Comparison of ENCODE assay signal across 11 cellular contexts in genomic region chr5:142674438-142675210, GRCh38. TPM values are rescaled to one million over a fixed set of nuclear protein-coding genes. Genes with fewer than 3 reads are reported as not detected.
A peak's percentile ranks its signal among the peaks of the same experiment; 100 is the strongest.
DNase-seq lines count a peak whose midpoint lies in the region; ATAC-seq and TF ChIP-seq lines count a peak whose summit lies in the region.
"Had no signal": no experiment of that assay in that cellular context is flagged by ENCODE, and none has a peak within 500 bp of the region (broad histone marks: within the 10 kb centered on the region; RNA-seq: fewer than 3 reads in every experiment).

No MANE protein-coding gene starts in this region.

- H4K20me1 ChIP-seq in mammary epithelial cell (ENCODE audit: insufficient read depth, low read length) (no peaks in the 10 kb centered on the region), smooth muscle cell (ENCODE audit: low read depth) (no peaks in the 10 kb centered on the region)

- H3K79me2 ChIP-seq in mammary epithelial cell (ENCODE audit: insufficient read depth, low read length) (no peaks in the 10 kb centered on the region), smooth muscle cell (ENCODE audit: low read depth) (no peaks in the 10 kb centered on the region)

- peak; percentile 83 for ATAC-seq in left ventricle myocardium superior
- ATAC-seq in HG02678 (IDR thresholded peaks at IDR 0.05; ENCODE audit: unreplicated experiment) = no peak
- ATAC-seq in GM18873 (IDR thresholded peaks at IDR 0.05; ENCODE audit: low FRiP score, unreplicated experiment) = no peak

- H3K36me3 ChIP-seq in mammary epithelial cell (ENCODE audit: insufficient read depth, low read length) = no peaks in the 10 kb centered on the region
- H3K36me3 ChIP-seq in smooth muscle cell (ENCODE audit: low read depth) = no peaks in the 10 kb centered on the region

- no peaks in the 10 kb centered on the region for H3K27me3 ChIP-seq in mammary epithelial cell (ENCODE audit: insufficient read depth, low read length)
- H3K27me3 ChIP-seq in smooth muscle cell (ENCODE audit: low read depth) = no peaks in the 10 kb centered on the region

- dilution Hi-C loops in mammary epithelial cell (cut with HindIII; ENCODE audit: low sequenced_read_pairs) = no loop called here

- H2AFZ ChIP-seq in mammary epithelial cell (ENCODE audit: low read depth, low read length) (peak overlapping the region; percentile 71), smooth muscle cell (ENCODE audit: low read depth) (no peak overlapping the region)

- CTCF ChIA-PET in mammary epithelial cell (lab: Charles Lee; ENCODE audit: low non-redundant PET) = no interaction called here

- intact Hi-C loops in mammary epithelial cell (cut with micrococcal nuclease) = no loop called here
- intact Hi-C loops in left ventricle myocardium superior (cut with micrococcal nuclease) = no loop called here

- H3K4me1 ChIP-seq in mammary epithelial cell (ENCODE audit: insufficient read depth, low read length) = peaks cover 24% of the 10 kb centered on the region
- H3K4me1 ChIP-seq in smooth muscle cell (ENCODE audit: low read depth) = peaks cover 36% of the 10 kb centered on the region

- peak overlapping the region; percentile 16 for H3K4me2 ChIP-seq in mammary epithelial cell (ENCODE audit: insufficient read depth, low read depth, low read length)
- H3K4me2 ChIP-seq in smooth muscle cell = peak overlapping the region; percentile 66

- H3F3A ChIP-seq in smooth muscle cell (ENCODE audit: low read depth) = peaks cover 15% of the 10 kb centered on the region

- H3K9ac ChIP-seq in mammary epithelial cell (ENCODE audit: insufficient read depth, low read length) (no peak overlapping the region), smooth muscle cell (ENCODE audit: low read depth) (peak overlapping the region; percentile 26)

- BruUV-seq in mammary epithelial cell (replicated peaks; lab: Mats Ljungman, UMichigan) = no TSS peak

- H3K4me3 ChIP-seq in mammary epithelial cell (replicated peaks in 1 of 3; ENCODE audit: insufficient read depth in 1 of 3, low read depth in 2 of 3, low read length in 3 of 3) (no peak overlapping the region), smooth muscle cell (no peak overlapping the region)

- H3K9me3 ChIP-seq in mammary epithelial cell (replicated peaks; ENCODE audit: insufficient read depth, low read length) = no peaks in the 10 kb centered on the region
- no peaks in the 10 kb centered on the region for H3K9me3 ChIP-seq in smooth muscle cell (replicated peaks; ENCODE audit: low read depth)

- no peak for TF ChIP-seq CTCF in mammary epithelial cell (conservative IDR thresholded peaks at IDR 0.05 in 1 of 2, IDR thresholded peaks at IDR 0.05 in 1 of 2; ENCODE audit: extremely low read depth in 1 of 2, insufficient read depth in 1 of 2, low read depth in 1 of 2, low read length in 2 of 2)
- TF ChIP-seq CTCF in smooth muscle cell (IDR thresholded peaks at IDR 0.05; ENCODE audit: borderline replicate concordance, insufficient read depth, poor library complexity, severe bottlenecking) = no peak

- H3K27ac ChIP-seq in mammary epithelial cell (ENCODE audit: insufficient read depth, low read depth, low read length) = no peak overlapping the region
- peak overlapping the region; percentile 80 for H3K27ac ChIP-seq in smooth muscle cell (ENCODE audit: low read depth)

- 24% methylated on average over 12 of the region's 19 CpGs for WGBS in mammary epithelial cell (ENCODE audit: low coverage, missing lambda C conversion rate)
- WGBS in smooth muscle cell (ENCODE audit: low lambda C conversion rate) = 58% methylated on average over 19 of the region's 19 CpGs

- peak; percentile 58 for DNase-seq in HS-5 (ENCODE audit: low read depth)
- DNase-seq in mammary epithelial cell = peak; percentile 60
- DNase-seq in left ventricle myocardium superior = no peak
- DNase-seq in smooth muscle cell (lab: John Stamatoyannopoulos, UW; ENCODE audit: unreplicated experiment) = no peak
- DNase-seq in SW 1271 (lab: John Stamatoyannopoulos, UW) = no peak
- DNase-seq in iPS-NIHi7 (ENCODE audit: extremely low spot score) = no peak
- DNase-seq: effector memory CD4-positive, alpha-beta T cell; H9; retina had no signal

- in situ Hi-C loops in mammary epithelial cell (cut with MboI; ENCODE audit: low sequenced_read_pairs in 2 of 2) = no loop called here

RNA-seq across cellular contexts. Expression of gene FGF1, which starts 11.3 kb away (rescaled TPM):
- total RNA-seq in mammary epithelial cell = 10 to 100 TPM in 1 of 2 donors, 1 to 10 TPM in 1; 7.9 to 22.5 TPM
- 5.0 TPM for polyA plus RNA-seq in mammary epithelial cell
- 8.9 TPM for polyA minus RNA-seq in mammary epithelial cell
- 43.6 TPM for total RNA-seq in left ventricle myocardium superior
- total RNA-seq in smooth muscle cell = 36.5 and 111 TPM in 2 replicates
- polyA plus RNA-seq in smooth muscle cell = 50.2 and 91.7 TPM in 2 replicates

Comparison
In these comparisons a context has a peak if more than half of its experiments do, and no peak if none do; other contexts are left out.
1. DNase-seq: peak in HS-5 (single experiment) and mammary epithelial cell (single experiment); none in left ventricle myocardium superior (single experiment), smooth muscle cell (single experiment), SW 1271 (0 of 2) and iPS-NIHi7 (single experiment).